ENCODE assay signal across 7 cellular contexts in genomic region chr9:131732636-131733340, GRCh38. TPM values are rescaled to one million over a fixed set of nuclear protein-coding genes. Genes with fewer than 3 reads are reported as not detected.
DNase-seq lines count a peak whose midpoint lies in the region; ATAC-seq and TF ChIP-seq lines count a peak whose summit lies in the region.

No MANE protein-coding gene starts in this region.

- TF ChIP-seq CTCF in GM23338 (conservative IDR thresholded peaks at IDR 0.05; ENCODE audit: low read depth in 2 of 2): no peak
- no peak for TF ChIP-seq CTCF in RWPE2 (IDR thresholded peaks at IDR 0.05; ENCODE audit: poor library complexity, severe bottlenecking)
- TF ChIP-seq CTCF in endodermal cell (conservative IDR thresholded peaks at IDR 0.05): no peak

- peaks cover 75% of the 10 kb centered on the region for H3K4me1 Mint-ChIP-seq in GM23338
- H3K4me1 Mint-ChIP-seq in endodermal cell: peaks cover 75% of the 10 kb centered on the region
- peaks cover 96% of the 10 kb centered on the region for H3K4me1 Mint-ChIP-seq in stimulated activated effector memory CD8-positive, alpha-beta T cell treated with anti-CD3 and anti-CD28 coated beads, Interleukin-12 subunit alpha, Interleukin-12 subunit beta, amount 100 ng/mL, for 72 hours

- H3K4me1 ChIP-seq in GM23338 (ENCODE audit: insufficient read depth): peaks cover 48% of the 10 kb centered on the region
- peaks cover 63% of the 10 kb centered on the region for H3K4me1 ChIP-seq in RWPE2 (ENCODE audit: insufficient read depth, poor library complexity, severe bottlenecking)
- peaks cover 4% of the 10 kb centered on the region for H3K4me1 ChIP-seq in endodermal cell (ENCODE audit: control insufficient read depth, insufficient read depth, low read length)

- H3K27ac Mint-ChIP-seq in GM23338 (peak overlapping the region; percentile 36), endodermal cell (no peak overlapping the region)
- peak overlapping the region; percentile 95 for H3K27ac Mint-ChIP-seq in stimulated activated effector memory CD8-positive, alpha-beta T cell treated with anti-CD3 and anti-CD28 coated beads, Interleukin-12 subunit alpha, Interleukin-12 subunit beta, amount 100 ng/mL, for 72 hours

- peak overlapping the region; percentile 35; the same call in 1 of the 2 replicates for H3K4me2 ChIP-seq in GM23338

- DNase-seq in GM23338 (ENCODE audit: low spot score): peak; percentile 47
- no peak for DNase-seq in RWPE2 (ENCODE audit: low spot score)
- DNase-seq in endodermal cell: peak; percentile 42
- DNase-seq in stimulated activated effector memory CD8-positive, alpha-beta T cell treated with anti-CD3 and anti-CD28 coated beads, Interleukin-12 subunit alpha, Interleukin-12 subunit beta, amount 100 ng/mL, for 72 hours (ENCODE audit: low spot score in 2 of 2): peak in 1 of 2 donors; percentile 68

- H3K27me3 Mint-ChIP-seq in GM23338 (ENCODE audit: insufficient read depth, low read depth, poor library complexity) (peaks cover 13% of the 10 kb centered on the region), endodermal cell (ENCODE audit: insufficient read depth) (no peaks in the 10 kb centered on the region)

- H3K9me3 ChIP-seq in RWPE2 (ENCODE audit: severe bottlenecking) (no peaks in the 10 kb centered on the region), endodermal cell (ENCODE audit: control insufficient read depth, low read length) (no peaks in the 10 kb centered on the region)

- H3K27me3 ChIP-seq in GM23338 (ENCODE audit: insufficient read depth) (no peaks in the 10 kb centered on the region), RWPE2 (ENCODE audit: insufficient read depth, poor library complexity, severe bottlenecking) (no peaks in the 10 kb centered on the region), endodermal cell (ENCODE audit: control insufficient read depth, insufficient read depth, low read length, poor library complexity, severe bottlenecking) (no peaks in the 10 kb centered on the region)

- peaks cover 94% of the 10 kb centered on the region for H3K79me2 ChIP-seq in GM23338 (replicated peaks; ENCODE audit: insufficient read depth)

- H3K36me3 ChIP-seq in GM23338 (ENCODE audit: insufficient read depth) (no peaks in the 10 kb centered on the region), RWPE2 (ENCODE audit: low read depth) (0 out of 2 replicates have a peak, but pooled peaks cover 5% of the 10 kb centered on the region), endodermal cell (ENCODE audit: control insufficient read depth, insufficient read depth, low read length) (no peaks in the 10 kb centered on the region)

- no peak overlapping the region; the same call in 2 of the 3 replicates for H3K4me3 Mint-ChIP-seq in GM23338
- no peak overlapping the region for H3K4me3 Mint-ChIP-seq in endodermal cell
- H3K4me3 Mint-ChIP-seq in stimulated activated effector memory CD8-positive, alpha-beta T cell treated with anti-CD3 and anti-CD28 coated beads, Interleukin-12 subunit alpha, Interleukin-12 subunit beta, amount 100 ng/mL, for 72 hours: peak overlapping the region; percentile 95

- H4K20me1 ChIP-seq in GM23338 (replicated peaks; ENCODE audit: insufficient read depth): peaks cover 25% of the 10 kb centered on the region

- no peaks in the 10 kb centered on the region for H3K9me2 ChIP-seq in GM23338 (ENCODE audit: insufficient read depth)

- 93 to 95% methylated on average over 8 to 13 of the region's 13 CpGs for WGBS in endodermal cell (ENCODE audit: insufficient coverage in 1 of 2, insufficient read length in 1 of 2), 2 experiments

- H3K36me3 Mint-ChIP-seq in GM23338 (ENCODE audit: low read depth): peaks cover 6% of the 10 kb centered on the region; the same call in 2 of the 3 replicates
- peaks cover 4% of the 10 kb centered on the region for H3K36me3 Mint-ChIP-seq in endodermal cell (ENCODE audit: low read depth)
- peaks cover 57% of the 10 kb centered on the region for H3K36me3 Mint-ChIP-seq in stimulated activated effector memory CD8-positive, alpha-beta T cell treated with anti-CD3 and anti-CD28 coated beads, Interleukin-12 subunit alpha, Interleukin-12 subunit beta, amount 100 ng/mL, for 72 hours

- ATAC-seq in GM23338: peak; percentile 22
- no peak for ATAC-seq in RWPE2 (ENCODE audit: low read depth)
- no peak for ATAC-seq in stimulated activated effector memory CD8-positive, alpha-beta T cell treated with anti-CD3 and anti-CD28 coated beads, Interleukin-12 subunit alpha, Interleukin-12 subunit beta, amount 100 ng/mL, for 72 hours
- ATAC-seq in HG02798 (IDR thresholded peaks at IDR 0.05; ENCODE audit: poor library complexity, unreplicated experiment): no peak
- ATAC-seq in HG02610 (IDR thresholded peaks at IDR 0.05; ENCODE audit: unreplicated experiment): no peak
- no peak for ATAC-seq in GM19035 (IDR thresholded peaks at IDR 0.05; ENCODE audit: unreplicated experiment)

- no peaks in the 10 kb centered on the region for H3F3A ChIP-seq in GM23338 (replicated peaks; ENCODE audit: low read depth)

- H3K9me3 Mint-ChIP-seq in GM23338 (no peaks in the 10 kb centered on the region), endodermal cell (no peaks in the 10 kb centered on the region)
- H3K9me3 Mint-ChIP-seq in stimulated activated effector memory CD8-positive, alpha-beta T cell treated with anti-CD3 and anti-CD28 coated beads, Interleukin-12 subunit alpha, Interleukin-12 subunit beta, amount 100 ng/mL, for 72 hours: no peaks in the 10 kb centered on the region

- H3K9ac ChIP-seq in endodermal cell (ENCODE audit: extremely low read depth, low read length, poor library complexity, severe bottlenecking): no peak overlapping the region

- no peak overlapping the region for H3K4me3 ChIP-seq in GM23338
- H3K4me3 ChIP-seq in RWPE2 (ENCODE audit: severe bottlenecking): no peak overlapping the region
- H3K4me3 ChIP-seq in endodermal cell (ENCODE audit: low read length): no peak overlapping the region

- H3K27ac ChIP-seq in GM23338 (ENCODE audit: low read depth): 0 out of 2 replicates have a peak overlapping the region, but pooled peaks have one; percentile 26
- H3K27ac ChIP-seq in RWPE2 (ENCODE audit: poor library complexity, severe bottlenecking): peak overlapping the region; percentile 88
- H3K27ac ChIP-seq in endodermal cell (ENCODE audit: low read depth, low read length): no peak overlapping the region

- no peak overlapping the region for H2AFZ ChIP-seq in GM23338

TF ChIP-seq in GM23338, 12 proteins besides CTCF, POLR2A, EP300 and RAD21 (continues in another document):
- TF ChIP-seq ZNF462 (CRISPR knock-in tag; IDR thresholded peaks at IDR 0.05): no peak

RNA-seq across cellular contexts. Expression of gene RAPGEF1, which starts 7.1 kb away (rescaled TPM):
- 80.7 and 82.8 TPM in 2 replicates for total RNA-seq in GM23338 (2014; rRNA removed; shearing (Covaris generic))
- 9.9 and 10.9 TPM in 2 replicates for polyA plus RNA-seq in GM23338 (2016; fragmentation: Nextera tagmentation; extraction: Ambion mirVana)
- total RNA-seq in endodermal cell: 10 to 100 TPM; 63.4 to 85.5 TPM
- polyA plus RNA-seq in endodermal cell (2013, experiment 1 of 2): 38.1 TPM
- 34.1 TPM for polyA plus RNA-seq in endodermal cell (2013, experiment 2 of 2)
